Comparison of ENCODE assay signal across 9 cellular contexts in the genomic region with DNA sequence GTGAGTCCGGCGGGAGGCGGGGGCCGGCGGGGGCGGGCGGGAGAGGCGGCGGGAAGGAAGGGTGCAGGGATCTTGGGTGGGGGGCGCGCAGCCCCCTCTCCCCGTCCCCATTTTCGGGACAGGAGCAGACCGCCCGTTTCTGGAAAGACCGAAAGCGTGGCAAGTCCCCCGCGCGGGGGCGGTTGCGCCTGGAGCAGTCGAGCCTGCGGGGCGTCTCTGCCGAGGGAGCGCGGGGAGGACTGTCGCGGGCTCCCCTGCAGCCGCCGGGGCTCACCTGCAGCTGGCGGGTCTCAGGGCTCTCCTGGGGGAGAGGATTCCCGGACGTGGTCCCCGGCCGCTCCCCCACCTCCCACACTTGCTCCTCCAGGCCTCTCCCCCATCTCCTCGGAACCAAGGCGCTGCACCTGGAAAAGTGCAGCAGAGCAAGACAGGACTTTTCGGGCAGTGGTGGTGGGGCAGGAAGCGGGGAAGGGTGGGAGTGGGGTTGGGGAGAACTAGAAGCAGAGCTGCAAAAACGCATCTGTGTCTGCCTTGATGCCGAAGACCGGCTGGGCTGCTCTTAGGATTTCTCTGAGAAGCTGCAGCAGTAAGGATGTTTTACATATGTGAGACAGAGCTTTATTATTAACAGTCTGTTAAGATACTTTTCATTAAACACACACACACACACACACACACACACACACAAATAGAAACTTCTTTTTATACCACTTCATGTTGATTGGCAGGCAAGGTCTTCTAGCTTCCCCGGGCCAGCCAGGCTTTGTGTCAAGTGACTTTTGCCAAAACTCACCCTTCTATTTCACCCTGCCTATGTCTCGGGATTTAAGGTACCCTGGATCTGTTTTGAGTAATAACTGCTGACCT. TPM values are rescaled to one million over a fixed set of nuclear protein-coding genes. Genes with fewer than 3 reads are reported as not detected.
DNase-seq lines count a peak whose midpoint lies in the region; ATAC-seq, FAIRE-seq and TF ChIP-seq lines count a peak whose summit lies in the region.
"Had no signal": no experiment of that assay in that cellular context is flagged by ENCODE, and none has a peak within 500 bp of the region (broad histone marks: within the 10 kb centered on the region; RNA-seq: fewer than 3 reads in every experiment).

No MANE protein-coding gene starts in this region.

- TF ChIP-seq CTCF in bronchial epithelial cell (IDR thresholded peaks at IDR 0.05; ENCODE audit: insufficient read depth, low read length, severe bottlenecking): no peak

- ATAC-seq in HG02981 (IDR thresholded peaks at IDR 0.05; ENCODE audit: unreplicated experiment) (peak; percentile 13), left lobe of liver (peak; percentile 52)

- FAIRE-seq in bronchial epithelial cell (lab: Jason Lieb, UNC): no peak
- FAIRE-seq: endometrium had no signal

- H3K27me3 ChIP-seq in bronchial epithelial cell (ENCODE audit: control insufficient read depth, insufficient read depth, low read length): no peaks in the 10 kb centered on the region

- peak overlapping the region; percentile 52 for H3K4me3 ChIP-seq in bronchial epithelial cell (ENCODE audit: low read depth, low read length)

- H3K36me3 ChIP-seq in bronchial epithelial cell (ENCODE audit: control insufficient read depth, insufficient read depth, low read length): no peaks in the 10 kb centered on the region

- peak; percentile 50 for DNase-seq in DMS79 treated with DMSO at 0.1 percent for 48 hours (lab: John Stamatoyannopoulos, UW)
- no peak for DNase-seq in DMS79 (lab: John Stamatoyannopoulos, UW)
- DNase-seq in SW480 (ENCODE audit: low spot score): peak; percentile 28
- no peak for DNase-seq in bronchial epithelial cell (ENCODE audit: low read depth)
- no peak for DNase-seq in left lobe of liver (ENCODE audit: low spot score)
- peak; percentile 55 for DNase-seq in stimulated activated CD8-positive, alpha-beta memory T cell treated with anti-CD3 and anti-CD28 coated beads, Interleukin-4, amount 100 ng/mL, for 48 hours
- no peak for DNase-seq in AG08395 (ENCODE audit: low spot score)

RNA-seq across cellular contexts. Expression of a gene that starts 0.7 kb away (rescaled TPM):
- total RNA-seq in bronchial epithelial cell: 11.8 and 20.2 TPM in 2 replicates
- total RNA-seq in left lobe of liver: 1.4 TPM

Comparison
In these comparisons a context has a peak if more than half of its experiments do, and no peak if none do; other contexts are left out.
1. DNase-seq: peak in DMS79 treated with DMSO at 0.1 percent for 48 hours (single experiment), SW480 (single experiment) and stimulated activated CD8-positive, alpha-beta memory T cell treated with anti-CD3 and anti-CD28 coated beads, Interleukin-4, amount 100 ng/mL, for 48 hours (single experiment); none in DMS79 (single experiment), bronchial epithelial cell (single experiment), left lobe of liver (single experiment) and AG08395 (single experiment).